In the genomic region with DNA sequence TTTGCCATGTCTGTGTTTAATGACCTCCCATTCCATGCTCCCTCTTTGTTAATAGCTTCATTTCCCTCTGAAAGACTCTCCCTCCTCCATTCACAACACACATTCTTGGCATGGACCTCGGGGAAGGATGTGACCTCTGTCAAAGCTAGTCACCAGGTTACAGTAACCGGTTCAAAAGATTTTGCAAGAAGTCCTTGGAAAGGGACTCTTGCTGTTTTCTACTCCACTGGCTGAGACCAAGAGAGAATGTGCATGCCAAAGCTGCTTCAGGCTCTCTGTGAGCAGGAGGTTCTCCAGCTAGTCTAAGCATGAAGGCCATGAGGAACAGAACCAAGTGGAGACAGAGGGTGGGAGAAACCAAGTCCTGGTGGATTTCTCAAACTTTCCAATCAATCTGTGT, we compare ENCODE assay signal across 17 cellular contexts.
A peak's percentile ranks its signal among the peaks of the same experiment; 100 is the strongest.
DNase-seq lines count a peak whose midpoint lies in the region; ATAC-seq and TF ChIP-seq lines count a peak whose summit lies in the region.
"Had no signal": no experiment of that assay in that cellular context is flagged by ENCODE, and none has a peak within 500 bp of the region (broad histone marks: within the 10 kb centered on the region; RNA-seq: fewer than 3 reads in every experiment).

No MANE protein-coding gene starts in this region.

- no peaks in the 10 kb centered on the region for H3K4me1 ChIP-seq in adrenal gland (replicated peaks in 1 of 2)
- no peaks in the 10 kb centered on the region for H3K4me1 ChIP-seq in body of pancreas

- WGBS in adrenal gland, 4 donors, result 25 to 46% (median 33%) methylated on average over 2 of the region's 2 CpGs
- WGBS in body of pancreas, 2 donors, result 61 to 75% methylated on average over 2 of the region's 2 CpGs

- H3K4me3 ChIP-seq in adrenal gland, result no peak overlapping the region
- no peak overlapping the region for H3K4me3 ChIP-seq in body of pancreas
- H3K4me3 ChIP-seq: GM23248 had no signal

- H3K36me3 ChIP-seq in adrenal gland (replicated peaks in 1 of 2) (no peaks in the 10 kb centered on the region), body of pancreas (replicated peaks in 1 of 2; ENCODE audit: insufficient read depth in 1 of 2, low read depth in 2 of 2) (no peaks in the 10 kb centered on the region)

- no peak for TF ChIP-seq CTCF in adrenal gland (IDR thresholded peaks at IDR 0.05)
- no peak for TF ChIP-seq CTCF in body of pancreas (IDR thresholded peaks at IDR 0.05)

- DNase-seq in adrenal gland, result peak in 4 of 7 donors; percentile 8 to 39 (median 25)
- peak in 3 of 4 donors; percentile 13 to 22 (median 15) for DNase-seq in body of pancreas
- DNase-seq in left lobe of liver (ENCODE audit: low spot score), result no peak
- DNase-seq in sciatic nerve (ENCODE audit: low spot score), result no peak
- no peak for DNase-seq in iPS-NIHi7 (ENCODE audit: extremely low spot score)
- no peak for DNase-seq in epidermal melanocyte (ENCODE audit: insufficient read length, low spot score)
- DNase-seq: C1 segment of cervical spinal cord; Calu3; CD4-positive, alpha-beta memory T cell; COR-L47; DMS53; DMS79 treated with DMSO at 0.1 percent for 48 hours; GF-D8; GM23248; H9 had no signal

- TF ChIP-seq POLR2A in adrenal gland (IDR thresholded peaks at IDR 0.05), result no peak
- no peak for TF ChIP-seq POLR2A in body of pancreas (IDR thresholded peaks at IDR 0.05)
- no peak for TF ChIP-seq POLR2A in GM18505 (IDR thresholded peaks at IDR 0.05; ENCODE audit: borderline replicate concordance, extremely low read depth, insufficient read depth, insufficient read length)

- H3K27me3 ChIP-seq in adrenal gland (no peaks in the 10 kb centered on the region), body of pancreas (no peaks in the 10 kb centered on the region)

- H3K9me3 ChIP-seq in adrenal gland (replicated peaks in 1 of 3), result no peaks in the 10 kb centered on the region
- H3K9me3 ChIP-seq in body of pancreas, result no peaks in the 10 kb centered on the region

- ATAC-seq in body of pancreas (peak; percentile 50), left lobe of liver (peak; percentile 71), sciatic nerve (peak; percentile 22), GM18505 (IDR thresholded peaks at IDR 0.05; ENCODE audit: unreplicated experiment) (no peak)
- ATAC-seq: HCT116 had no signal

- peak overlapping the region in 1 of 5 donors; percentile 25 for H3K27ac ChIP-seq in adrenal gland
- H3K27ac ChIP-seq in body of pancreas, result no peak overlapping the region
- H3K27ac ChIP-seq: GM23248 had no signal

- intact Hi-C loops in adrenal gland (cut with DNase I) (no loop called here), body of pancreas (cut with DNase I) (no loop called here), sciatic nerve (cut with DNase I) (no loop called here)

Comparison
In these comparisons a context has a peak if more than half of its experiments do, and no peak if none do; other contexts are left out.
1. DNase-seq: peak in adrenal gland (4 of 7) and body of pancreas (3 of 4); none in left lobe of liver (single experiment), sciatic nerve (single experiment), iPS-NIHi7 (single experiment) and epidermal melanocyte (single experiment).